14 cellular contexts compared by ENCODE assay signal in genomic region chr2:189874571-189875320, GRCh38.
A peak's percentile ranks its signal among the peaks of the same experiment; 100 is the strongest.
DNase-seq lines count a peak whose midpoint lies in the region; ATAC-seq, FAIRE-seq and TF ChIP-seq lines count a peak whose summit lies in the region.
"Had no signal": no experiment of that assay in that cellular context is flagged by ENCODE, and none has a peak within 500 bp of the region (broad histone marks: within the 10 kb centered on the region; RNA-seq: fewer than 3 reads in every experiment).

No MANE protein-coding gene starts in this region.

- H3K79me2 ChIP-seq in DND-41 (ENCODE audit: insufficient read depth, low read length) (no peaks in the 10 kb centered on the region), endothelial cell of umbilical vein (ENCODE audit: control insufficient read depth, insufficient read depth, low read length) (no peaks in the 10 kb centered on the region)

- H3K36me3 ChIP-seq in DND-41 (ENCODE audit: insufficient read depth, low read length) = peaks cover 22% of the 10 kb centered on the region; the same call in 1 of the 2 replicates
- no peaks in the 10 kb centered on the region for H3K36me3 ChIP-seq in endothelial cell of umbilical vein (ENCODE audit: control insufficient read depth in 2 of 2, extremely low read depth in 1 of 2, insufficient read depth in 2 of 2, low read length in 2 of 2)

- no peak overlapping the region for H3K9ac ChIP-seq in DND-41 (ENCODE audit: low read depth, low read length)
- H3K9ac ChIP-seq in endothelial cell of umbilical vein (replicated peaks; ENCODE audit: extremely low read depth, insufficient read depth, low read length) = no peak overlapping the region

- no peak for TF ChIP-seq POLR2A in endothelial cell of umbilical vein (IDR thresholded peaks at IDR 0.05; ENCODE audit: low read depth, low read length)

- H2AFZ ChIP-seq in DND-41 (ENCODE audit: low read depth, low read length) (no peak overlapping the region), endothelial cell of umbilical vein (ENCODE audit: low read depth, low read length) (no peak overlapping the region)

- H3K27ac ChIP-seq in DND-41 (ENCODE audit: low read length) (no peak overlapping the region), endothelial cell of umbilical vein (ENCODE audit: insufficient read depth, low read depth, low read length) (no peak overlapping the region)
- H3K27ac ChIP-seq: vagina had no signal

- no peaks in the 10 kb centered on the region for H3K9me1 ChIP-seq in endothelial cell of umbilical vein (replicated peaks; ENCODE audit: control insufficient read depth, extremely low read depth, insufficient read depth, low read length)

- CTCF ChIA-PET in endothelial cell of umbilical vein (lab: Charles Lee) = no interaction called here

- no peaks in the 10 kb centered on the region for H3K4me1 ChIP-seq in DND-41 (ENCODE audit: insufficient read depth, low read length)
- no peaks in the 10 kb centered on the region for H3K4me1 ChIP-seq in endothelial cell of umbilical vein (ENCODE audit: control insufficient read depth, extremely low read depth, insufficient read depth, low read length)
- H3K4me1 ChIP-seq: vagina had no signal

- no peak for DNase-seq in DND-41
- DNase-seq in NOMO-1 treated with dmso at 0.1 percent for 144 hours (lab: John Stamatoyannopoulos, UW; ENCODE audit: unreplicated experiment) = peak; percentile 45
- peak; percentile 16 for DNase-seq in endothelial cell of umbilical vein (ENCODE audit: low read depth, low spot score)
- no peak for DNase-seq in NCI-H526 (lab: John Stamatoyannopoulos, UW)
- no peak for DNase-seq in islet precursor cell
- DNase-seq: C1 segment of cervical spinal cord; NCI-H187; NK-92 treated with Interleukin-12 subunit alpha and Interleukin-12 subunit beta, amount 100 ng/mL, for 24 hours; sigmoid colon had no signal

- ATAC-seq in DND-41 (ENCODE audit: insufficient read depth, low read depth) = peak; percentile 53; the same call in 2 of the 3 replicates
- ATAC-seq in GM19372 (IDR thresholded peaks at IDR 0.05; ENCODE audit: low read depth, unreplicated experiment) = peak; percentile 48
- ATAC-seq in GM21515 (IDR thresholded peaks at IDR 0.05; ENCODE audit: unreplicated experiment) = no peak
- no peak for ATAC-seq in HG02571 (IDR thresholded peaks at IDR 0.05; ENCODE audit: unreplicated experiment)

- H3K4me2 ChIP-seq in DND-41 (ENCODE audit: insufficient read depth, low read length) = no peak overlapping the region
- H3K4me2 ChIP-seq in endothelial cell of umbilical vein (ENCODE audit: insufficient read depth, low read length) = no peak overlapping the region

- H3K27me3 ChIP-seq in DND-41 (ENCODE audit: insufficient read depth, low read length, poor library complexity) = no peaks in the 10 kb centered on the region
- H3K27me3 ChIP-seq in endothelial cell of umbilical vein (ENCODE audit: control insufficient read depth in 2 of 2, insufficient read depth in 2 of 2, low read length in 2 of 2) = no peaks in the 10 kb centered on the region
- H3K27me3 ChIP-seq: sigmoid colon, vagina had no signal

- H3K4me3 ChIP-seq in DND-41 (ENCODE audit: low read depth in 1 of 2, low read length in 2 of 2) = no peak overlapping the region
- no peak overlapping the region for H3K4me3 ChIP-seq in endothelial cell of umbilical vein (replicated peaks in 1 of 3; ENCODE audit: insufficient read depth in 1 of 3, low read depth in 1 of 3, low read length in 3 of 3)
- H3K4me3 ChIP-seq: sigmoid colon, vagina had no signal

- no peak for TF ChIP-seq CTCF in DND-41 (IDR thresholded peaks at IDR 0.05; ENCODE audit: borderline replicate concordance, extremely low read depth, low read length, poor library complexity, severe bottlenecking)
- no peak for TF ChIP-seq CTCF in endothelial cell of umbilical vein (IDR thresholded peaks at IDR 0.05; ENCODE audit: extremely low read depth in 1 of 2, insufficient read depth in 1 of 2, low read depth in 1 of 2, low read length in 2 of 2)

- intact Hi-C loops in endothelial cell of umbilical vein (cut with micrococcal nuclease) = no loop called here

- no peak for FAIRE-seq in endothelial cell of umbilical vein (lab: Jason Lieb, UNC)
- FAIRE-seq: bronchial epithelial cell had no signal

- POLR2A ChIA-PET in endothelial cell of umbilical vein (lab: Charles Lee) = no interaction called here

- BruUV-seq in endothelial cell of umbilical vein (replicated peaks; lab: Mats Ljungman, UMichigan) = no TSS peak

- dilution Hi-C loops in endothelial cell of umbilical vein (cut with MboI; ENCODE audit: extremely low pct_ligation_motif_present, low sequenced_read_pairs) = no loop called here

- H3K9me3 ChIP-seq in DND-41 (ENCODE audit: insufficient read depth, low read length, severe bottlenecking) (no peaks in the 10 kb centered on the region), endothelial cell of umbilical vein (replicated peaks; ENCODE audit: control insufficient read depth, insufficient read depth, low read length) (no peaks in the 10 kb centered on the region)
- H3K9me3 ChIP-seq: sigmoid colon, vagina had no signal

- no peaks in the 10 kb centered on the region for H4K20me1 ChIP-seq in DND-41 (ENCODE audit: insufficient read depth, low read length)
- H4K20me1 ChIP-seq in endothelial cell of umbilical vein (replicated peaks; ENCODE audit: control insufficient read depth, extremely low read depth, insufficient read depth, low read length) = no peaks in the 10 kb centered on the region

TF ChIP-seq in endothelial cell of umbilical vein, 7 proteins besides CTCF, POLR2A, EP300 and RAD21:
- TF ChIP-seq EZH2 (IDR thresholded peaks at IDR 0.05; ENCODE audit: borderline replicate concordance, low read depth, low read length, severe bottlenecking) (no peak), MAX (IDR thresholded peaks at IDR 0.05; ENCODE audit: insufficient read depth, insufficient read length) (no peak), GATA2 (IDR thresholded peaks at IDR 0.05; ENCODE audit: insufficient read depth, insufficient read length, low read depth, low read length) (no peak)

Comparison
In these comparisons a context has a peak if more than half of its experiments do, and no peak if none do; other contexts are left out.
1. ATAC-seq: peak in DND-41 (single experiment) and GM19372 (single experiment); none in GM21515 (single experiment) and HG02571 (single experiment).
2. DNase-seq: peak in NOMO-1 treated with dmso at 0.1 percent for 144 hours (single experiment) and endothelial cell of umbilical vein (single experiment); none in DND-41 (single experiment), NCI-H526 (0 of 2) and islet precursor cell (single experiment).